Comparison of ENCODE assay signal across 14 cellular contexts in the genomic region with DNA sequence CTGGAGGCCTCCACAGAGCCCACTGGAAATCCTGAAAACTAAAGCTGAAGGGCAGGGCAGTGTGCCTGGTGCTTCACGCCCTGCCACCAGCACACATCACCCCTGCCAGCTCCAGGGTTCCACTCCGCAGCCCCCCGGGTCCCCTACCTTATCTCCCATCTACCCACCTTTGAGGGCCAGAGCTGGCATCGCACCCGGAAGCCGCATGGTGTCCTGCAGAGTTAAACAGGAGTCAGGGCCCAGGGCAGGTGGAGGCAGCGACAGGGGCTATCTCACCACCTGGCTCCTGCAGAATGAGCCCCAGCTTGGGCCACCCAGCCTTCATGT. TPM values are rescaled to one million over a fixed set of nuclear protein-coding genes. Genes with fewer than 3 reads are reported as not detected.
DNase-seq lines count a peak whose midpoint lies in the region; TF ChIP-seq lines count a peak whose summit lies in the region.
"Had no signal": no experiment of that assay in that cellular context is flagged by ENCODE, and none has a peak within 500 bp of the region (broad histone marks: within the 10 kb centered on the region; RNA-seq: fewer than 3 reads in every experiment).

No MANE protein-coding gene starts in this region.

- WGBS in liver: 54% methylated on average over 7 of the region's 7 CpGs
- WGBS in endodermal cell (ENCODE audit: insufficient coverage in 1 of 2, insufficient read length in 1 of 2), 2 experiments: 59 to 86% methylated on average over 3 to 7 of the region's 7 CpGs

- H3K27me3 Mint-ChIP-seq in endodermal cell (ENCODE audit: insufficient read depth): peaks cover 47% of the 10 kb centered on the region
- H3K27me3 Mint-ChIP-seq in activated T-helper 2 cell treated with anti-CD3 and anti-CD28 coated beads, Interferon-gamma antibody, Interleukin-2, Interleukin-4, amounts not matched to agents 10 μg/mL and 5 μg/mL and 100 μg/mL, durations not matched to agents 14 hours and 24 hours and 36 hours (ENCODE audit: low read depth): no peaks in the 10 kb centered on the region

- no peak overlapping the region for H3K4me3 ChIP-seq in AG04450 (ENCODE audit: low read depth, low read length)
- H3K4me3 ChIP-seq in adipocyte (ENCODE audit: low read length): no peak overlapping the region
- H3K4me3 ChIP-seq in liver (ENCODE audit: low read depth in 1 of 3, low read length in 3 of 3): no peak overlapping the region
- no peak overlapping the region for H3K4me3 ChIP-seq in skeletal muscle tissue (ENCODE audit: low read length in 3 of 3)
- H3K4me3 ChIP-seq in endodermal cell (ENCODE audit: low read length): no peak overlapping the region

- H3K4me3 Mint-ChIP-seq in endodermal cell: no peak overlapping the region
- H3K4me3 Mint-ChIP-seq in activated T-helper 2 cell treated with anti-CD3 and anti-CD28 coated beads, Interferon-gamma antibody, Interleukin-2, Interleukin-4, amounts not matched to agents 10 μg/mL and 5 μg/mL and 100 μg/mL, durations not matched to agents 14 hours and 24 hours and 36 hours (ENCODE audit: low read depth): no peak overlapping the region
- H3K4me3 Mint-ChIP-seq: activated CD8-positive, alpha-beta T cell treated with anti-CD3 and anti-CD28 coated beads, Interleukin-2, amount 10 ng/mL, durations not matched to agents 7 days and 5 days had no signal

- H3K4me1 Mint-ChIP-seq in endodermal cell: peaks cover 62% of the 10 kb centered on the region
- H3K4me1 Mint-ChIP-seq in activated T-helper 2 cell treated with anti-CD3 and anti-CD28 coated beads, Interferon-gamma antibody, Interleukin-2, Interleukin-4, amounts not matched to agents 10 μg/mL and 5 μg/mL and 100 μg/mL, durations not matched to agents 14 hours and 24 hours and 36 hours (ENCODE audit: low read depth): no peaks in the 10 kb centered on the region

- intact Hi-C loops in activated T-helper 2 cell treated with anti-CD3 and anti-CD28 coated beads, Interferon-gamma antibody, Interleukin-2, Interleukin-4, amounts not matched to agents 10 μg/mL and 5 μg/mL and 100 μg/mL, durations not matched to agents 14 hours and 24 hours and 36 hours (cut with micrococcal nuclease): no loop called here

- peaks cover 50% of the 10 kb centered on the region for H3K36me3 ChIP-seq in adipocyte (ENCODE audit: control insufficient read depth, insufficient read depth, low read length, severe bottlenecking)
- H3K36me3 ChIP-seq in liver (ENCODE audit: control insufficient read depth in 4 of 4, insufficient read depth in 3 of 4, low read depth in 1 of 4, low read length in 3 of 4): no peaks in the 10 kb centered on the region
- H3K36me3 ChIP-seq in skeletal muscle tissue (ENCODE audit: control insufficient read depth in 3 of 3, insufficient read depth in 3 of 3, low read length in 3 of 3): peaks cover 0 to 15% (median 2%) of the 10 kb centered on the region in 3 donors
- H3K36me3 ChIP-seq in endodermal cell (ENCODE audit: control insufficient read depth, insufficient read depth, low read length): no peaks in the 10 kb centered on the region
- H3K36me3 ChIP-seq: neutrophil had no signal

- POLR2A ChIA-PET in AG04450 (lab: Yijun Ruan, JAX): no interaction called here

- H3K27ac ChIP-seq in AG04450 (ENCODE audit: low read depth, low read length): peak overlapping the region; percentile 100
- peak overlapping the region; percentile 87 to 94 for H3K27ac ChIP-seq in liver (ENCODE audit: low read depth in 1 of 2, low read length in 2 of 2)
- H3K27ac ChIP-seq in skeletal muscle tissue (ENCODE audit: low read depth, low read length): peak overlapping the region; percentile 82
- no peak overlapping the region for H3K27ac ChIP-seq in endodermal cell (ENCODE audit: low read depth, low read length)
- H3K27ac ChIP-seq: neutrophil had no signal

- peak overlapping the region; percentile 91 for H3K9ac ChIP-seq in adipocyte (ENCODE audit: low read length)
- H3K9ac ChIP-seq in liver (ENCODE audit: low read depth in 1 of 2, low read length in 2 of 2): peak overlapping the region in 1 of 2 donors; percentile 58
- peak overlapping the region in 1 of 3 donors; percentile 62 for H3K9ac ChIP-seq in skeletal muscle tissue (ENCODE audit: low read depth in 1 of 3, low read length in 3 of 3)
- no peak overlapping the region for H3K9ac ChIP-seq in endodermal cell (ENCODE audit: extremely low read depth, low read length, poor library complexity, severe bottlenecking)

- DNase-seq in AG04450 (ENCODE audit: low read depth, low spot score) (no peak), adipocyte (ENCODE audit: low read depth) (no peak), SKM-1 treated with dmso at 0.1 percent for 144 hours (lab: John Stamatoyannopoulos, UW; ENCODE audit: unreplicated experiment) (no peak), endodermal cell (no peak)
- no peak for DNase-seq in stimulated activated naive CD4-positive, alpha-beta T cell (lab: John Stamatoyannopoulos, UW)
- no peak for DNase-seq in activated T-helper 2 cell treated with anti-CD3 and anti-CD28 coated beads, Interferon-gamma antibody, Interleukin-2, Interleukin-4, amounts not matched to agents 10 μg/mL and 5 μg/mL and 100 μg/mL, durations not matched to agents 14 hours and 24 hours and 36 hours (ENCODE audit: low spot score)
- DNase-seq: activated CD8-positive, alpha-beta T cell treated with anti-CD3 and anti-CD28 coated beads, Interleukin-2, amount 10 ng/mL, durations not matched to agents 7 days and 5 days; mammary epithelial cell; NCI-H446 treated with DMSO at 0.1 percent for 48 hours; stimulated activated CD4-positive, alpha-beta T cell treated with anti-CD3 and anti-CD28 coated beads, Interleukin-12 subunit alpha, Interleukin-12 subunit beta, amount 100 ng/mL, for 4 hours had no signal

- peaks cover 74% of the 10 kb centered on the region for H3K4me1 ChIP-seq in adipocyte (ENCODE audit: control insufficient read depth, insufficient read depth, low read length)
- peaks cover 21 to 62% (median 46%) of the 10 kb centered on the region in 4 donors for H3K4me1 ChIP-seq in liver (ENCODE audit: control insufficient read depth in 4 of 4, insufficient read depth in 4 of 4, low read length in 3 of 4)
- H3K4me1 ChIP-seq in skeletal muscle tissue (ENCODE audit: control insufficient read depth in 3 of 3, insufficient read depth in 3 of 3, low read length in 3 of 3): peaks cover 67 to 82% (median 76%) of the 10 kb centered on the region in 3 donors
- H3K4me1 ChIP-seq in endodermal cell (ENCODE audit: control insufficient read depth, insufficient read depth, low read length): peaks cover 32% of the 10 kb centered on the region

- CTCF ChIA-PET in AG04450 (lab: Charles Lee): interaction anchor here (0.7 kb wide), 1 partner anchor 82 kb away, joined by 3 read pairs; no protein-coding TSS in a partner anchor

- H3K9me3 Mint-ChIP-seq in endodermal cell: no peaks in the 10 kb centered on the region
- no peaks in the 10 kb centered on the region for H3K9me3 Mint-ChIP-seq in activated T-helper 2 cell treated with anti-CD3 and anti-CD28 coated beads, Interferon-gamma antibody, Interleukin-2, Interleukin-4, amounts not matched to agents 10 μg/mL and 5 μg/mL and 100 μg/mL, durations not matched to agents 14 hours and 24 hours and 36 hours

- H3K9me3 ChIP-seq in AG04450 (ENCODE audit: control insufficient read depth, insufficient read depth, low read length) (no peaks in the 10 kb centered on the region; the same call in 1 of the 2 replicates), adipocyte (ENCODE audit: control insufficient read depth, low read length) (no peaks in the 10 kb centered on the region), liver (ENCODE audit: control insufficient read depth in 4 of 4, low read length in 3 of 4) (no peaks in the 10 kb centered on the region), skeletal muscle tissue (ENCODE audit: control insufficient read depth in 3 of 3, low read length in 3 of 3) (no peaks in the 10 kb centered on the region), endodermal cell (ENCODE audit: control insufficient read depth, low read length) (no peaks in the 10 kb centered on the region)
- H3K9me3 ChIP-seq: neutrophil had no signal

- H3K27me3 ChIP-seq in AG04450 (ENCODE audit: control insufficient read depth, insufficient read depth, low read length): no peaks in the 10 kb centered on the region
- no peaks in the 10 kb centered on the region for H3K27me3 ChIP-seq in adipocyte (replicated peaks; ENCODE audit: control insufficient read depth, insufficient read depth, low read length)
- H3K27me3 ChIP-seq in liver (ENCODE audit: control insufficient read depth in 4 of 4, insufficient read depth in 4 of 4, low read length in 3 of 4): no peaks in the 10 kb centered on the region
- peaks cover 0 to 5% (median 0%) of the 10 kb centered on the region in 3 donors for H3K27me3 ChIP-seq in skeletal muscle tissue (ENCODE audit: control insufficient read depth in 3 of 3, insufficient read depth in 3 of 3, low read length in 3 of 3)
- H3K27me3 ChIP-seq in endodermal cell (ENCODE audit: control insufficient read depth, insufficient read depth, low read length, poor library complexity, severe bottlenecking): peaks cover 19% of the 10 kb centered on the region

- no peaks in the 10 kb centered on the region for H3K36me3 Mint-ChIP-seq in endodermal cell (ENCODE audit: low read depth)
- H3K36me3 Mint-ChIP-seq in activated T-helper 2 cell treated with anti-CD3 and anti-CD28 coated beads, Interferon-gamma antibody, Interleukin-2, Interleukin-4, amounts not matched to agents 10 μg/mL and 5 μg/mL and 100 μg/mL, durations not matched to agents 14 hours and 24 hours and 36 hours (ENCODE audit: low read depth): no peaks in the 10 kb centered on the region

- TF ChIP-seq CTCF in AG04450 (IDR thresholded peaks at IDR 0.05; ENCODE audit: low read depth, low read length) (no peak), liver (IDR thresholded peaks at IDR 0.05; ENCODE audit: low read depth, low read length, missing input control) (no peak), endodermal cell (conservative IDR thresholded peaks at IDR 0.05) (no peak)

- no peak for TF ChIP-seq RAD21 in liver (IDR thresholded peaks at IDR 0.05)

- no peak overlapping the region for H3K27ac Mint-ChIP-seq in endodermal cell
- H3K27ac Mint-ChIP-seq in activated T-helper 2 cell treated with anti-CD3 and anti-CD28 coated beads, Interferon-gamma antibody, Interleukin-2, Interleukin-4, amounts not matched to agents 10 μg/mL and 5 μg/mL and 100 μg/mL, durations not matched to agents 14 hours and 24 hours and 36 hours: no peak overlapping the region
- H3K27ac Mint-ChIP-seq: activated CD8-positive, alpha-beta T cell treated with anti-CD3 and anti-CD28 coated beads, Interleukin-2, amount 10 ng/mL, durations not matched to agents 7 days and 5 days had no signal

RNA-seq across cellular contexts. Expression of gene PDGFRB, which starts 18.8 kb away (rescaled TPM):
- polyA plus RNA-seq in AG04450 (2011; rRNA removed) (118 and 149 TPM in 2 replicates), liver (1 to 10 TPM; 5.2 to 6.1 TPM)
- 317 and 389 TPM in 2 replicates for polyA minus RNA-seq in AG04450 (2011; rRNA and poly(A)+ RNA removed)
- total RNA-seq in liver (10 to 100 TPM; 10.6 to 13.1 TPM), skeletal muscle tissue (86.6 TPM), endodermal cell (1 to 10 TPM; 4.1 to 6.5 TPM)
- 18.6 TPM for polyA plus RNA-seq in endodermal cell (2013, experiment 1 of 2)
- polyA plus RNA-seq in endodermal cell (2013, experiment 2 of 2): 22.1 TPM
- total RNA-seq in activated T-helper 2 cell treated with anti-CD3 and anti-CD28 coated beads, Interferon-gamma antibody, Interleukin-2, Interleukin-4, amounts not matched to agents 10 μg/mL and 5 μg/mL and 100 μg/mL, durations not matched to agents 14 hours and 24 hours and 36 hours: 0.46 and 1.3 TPM in 2 replicates

RNA-seq across cellular contexts. Expression of gene CDX1, which starts 29.8 kb away (rescaled TPM):
- polyA plus RNA-seq in AG04450 (2011; rRNA removed) (0.30 and 0.41 TPM in 2 replicates), liver (not detected)
- 0.26 TPM in 1 of 2 replicates, not detected in the other for polyA minus RNA-seq in AG04450 (2011; rRNA and poly(A)+ RNA removed)
- total RNA-seq in liver (not detected), skeletal muscle tissue (not detected), endodermal cell (not detected)
- 0.28 TPM for polyA plus RNA-seq in endodermal cell (2013, experiment 1 of 2)
- 0.33 TPM for polyA plus RNA-seq in endodermal cell (2013, experiment 2 of 2)
- total RNA-seq in activated T-helper 2 cell treated with anti-CD3 and anti-CD28 coated beads, Interferon-gamma antibody, Interleukin-2, Interleukin-4, amounts not matched to agents 10 μg/mL and 5 μg/mL and 100 μg/mL, durations not matched to agents 14 hours and 24 hours and 36 hours: not detected in 2 replicates
- total RNA-seq: activated CD8-positive, alpha-beta T cell treated with anti-CD3 and anti-CD28 coated beads, Interleukin-2, amount 10 ng/mL, durations not matched to agents 7 days and 5 days; LHCN-M2; mammary epithelial cell had no signal
- polyA plus RNA-seq: mammary epithelial cell had no signal

RNA-seq across cellular contexts. Expression of gene CSF1R, which starts 50.5 kb away (rescaled TPM):
- polyA plus RNA-seq in AG04450 (2011; rRNA removed) (0.09 and 0.12 TPM in 2 replicates), liver (10 to 100 TPM in 1 of 2 donors, 1 to 10 TPM in 1; 5.4 to 17.9 TPM)
- polyA minus RNA-seq in AG04450 (2011; rRNA and poly(A)+ RNA removed): 0.69 TPM in 1 of 2 replicates, not detected in the other
- total RNA-seq in liver (10 to 100 TPM; 26.4 to 46.2 TPM), skeletal muscle tissue (31.3 TPM), endodermal cell (not detected)
- polyA plus RNA-seq in endodermal cell (2013, experiment 1 of 2): 0.39 TPM
- polyA plus RNA-seq in endodermal cell (2013, experiment 2 of 2): not detected
- total RNA-seq in activated T-helper 2 cell treated with anti-CD3 and anti-CD28 coated beads, Interferon-gamma antibody, Interleukin-2, Interleukin-4, amounts not matched to agents 10 μg/mL and 5 μg/mL and 100 μg/mL, durations not matched to agents 14 hours and 24 hours and 36 hours: 0.18 and 0.27 TPM in 2 replicates
- total RNA-seq: activated CD8-positive, alpha-beta T cell treated with anti-CD3 and anti-CD28 coated beads, Interleukin-2, amount 10 ng/mL, durations not matched to agents 7 days and 5 days had no signal

RNA-seq across cellular contexts. Expression of gene SLC6A7, which starts 53.1 kb away (rescaled TPM):
- polyA plus RNA-seq in AG04450 (2011; rRNA removed): not detected in 2 replicates
- 0.09 and 0.18 TPM in 2 replicates for polyA minus RNA-seq in AG04450 (2011; rRNA and poly(A)+ RNA removed)
- total RNA-seq in liver: not detected
- polyA plus RNA-seq in liver: not detected
- total RNA-seq in skeletal muscle tissue: not detected
- not detected for total RNA-seq in endodermal cell
- not detected for polyA plus RNA-seq in endodermal cell (2013, experiment 1 of 2)
- polyA plus RNA-seq in endodermal cell (2013, experiment 2 of 2): 0.08 TPM
- total RNA-seq in activated T-helper 2 cell treated with anti-CD3 and anti-CD28 coated beads, Interferon-gamma antibody, Interleukin-2, Interleukin-4, amounts not matched to agents 10 μg/mL and 5 μg/mL and 100 μg/mL, durations not matched to agents 14 hours and 24 hours and 36 hours: not detected in 2 replicates
- total RNA-seq: activated CD8-positive, alpha-beta T cell treated with anti-CD3 and anti-CD28 coated beads, Interleukin-2, amount 10 ng/mL, durations not matched to agents 7 days and 5 days; LHCN-M2; mammary epithelial cell had no signal
- polyA plus RNA-seq: mammary epithelial cell had no signal

Comparison
In these comparisons a context has a peak if more than half of its experiments do, and no peak if none do; other contexts are left out.
1. RNA of gene CSF1R, which starts 50.5 kb away (total RNA-seq): 26.4 to 46.2 TPM in liver and 31.3 TPM in skeletal muscle tissue (single experiment); 0.18 to 0.27 TPM in activated T-helper 2 cell treated with anti-CD3 and anti-CD28 coated beads, Interferon-gamma antibody, Interleukin-2, Interleukin-4, amounts not matched to agents 10 μg/mL and 5 μg/mL and 100 μg/mL, durations not matched to agents 14 hours and 24 hours and 36 hours and not detected in endodermal cell; every median in the first group is over 10 times any median in the second.